ENCODE assay signal across 26 cellular contexts in genomic region chr1:171254859-171255258, GRCh38. TPM values are rescaled to one million over a fixed set of nuclear protein-coding genes. Genes with fewer than 3 reads are reported as not detected.
DNase-seq lines count a peak whose midpoint lies in the region; ATAC-seq, FAIRE-seq and TF ChIP-seq lines count a peak whose summit lies in the region.
"Had no signal": no experiment of that assay in that cellular context is flagged by ENCODE, and none has a peak within 500 bp of the region (broad histone marks: within the 10 kb centered on the region; RNA-seq: fewer than 3 reads in every experiment).

No MANE protein-coding gene starts in this region.

- ATAC-seq in A549 (no peak), HG02588 (IDR thresholded peaks at IDR 0.05; ENCODE audit: unreplicated experiment) (no peak), GM19455 (IDR thresholded peaks at IDR 0.05; ENCODE audit: unreplicated experiment) (no peak)
- ATAC-seq: left cardiac atrium; naive thymus-derived CD8-positive, alpha-beta T cell; T-cell had no signal

- TF ChIP-seq EP300 in A549 (IDR thresholded peaks at IDR 0.05), result no peak

- 2% methylated on average over 4 of the region's 4 CpGs for WGBS in A549 (ENCODE audit: missing lambda C conversion rate)

- no peak for TF ChIP-seq RAD21 in A549 (conservative IDR thresholded peaks at IDR 0.05 in 1 of 2, IDR thresholded peaks at IDR 0.05 in 1 of 2)

- no peaks in the 10 kb centered on the region for H3K9me3 Mint-ChIP-seq in astrocyte (ENCODE audit: unreplicated experiment)
- no peaks in the 10 kb centered on the region for H3K9me3 Mint-ChIP-seq in osteocyte (ENCODE audit: unreplicated experiment)
- peaks cover 2% of the 10 kb centered on the region for H3K9me3 Mint-ChIP-seq in glutamatergic neuron (ENCODE audit: unreplicated experiment)
- H3K9me3 Mint-ChIP-seq: activated T-helper 1 cell treated with anti-CD3 and anti-CD28 coated beads, Interleukin-12 subunit alpha, Interleukin-12 subunit beta, Interleukin-2, Interleukin-4 antibody, amounts not matched to agents 30 ng/mL and 10 ng/mL and 1 ng/mL, durations not matched to agents 14 hours and 24 hours and 36 hours; dendritic cell treated with granulocyte-macrophage colony-stimulating factor and Interleukin-4, amounts not matched to agents 40 ng/mL and 50 ng/mL, for 4 days; naive thymus-derived CD8-positive, alpha-beta T cell; T-cell had no signal

- no peak overlapping the region for H3K9ac ChIP-seq in astrocyte (ENCODE audit: low read length)
- H3K9ac ChIP-seq: parathyroid adenoma had no signal

- H3K9me3 ChIP-seq in A549 (no peaks in the 10 kb centered on the region), astrocyte (ENCODE audit: insufficient read depth, low read depth, low read length) (no peaks in the 10 kb centered on the region)

- H3K27me3 Mint-ChIP-seq in astrocyte (ENCODE audit: low read depth, unreplicated experiment) (no peaks in the 10 kb centered on the region), osteocyte (ENCODE audit: unreplicated experiment) (peaks cover 14% of the 10 kb centered on the region), glutamatergic neuron (ENCODE audit: unreplicated experiment) (peaks cover 4% of the 10 kb centered on the region)

- no peak overlapping the region for H3K4me3 Mint-ChIP-seq in astrocyte (ENCODE audit: unreplicated experiment)
- no peak overlapping the region for H3K4me3 Mint-ChIP-seq in osteocyte (ENCODE audit: unreplicated experiment)
- H3K4me3 Mint-ChIP-seq in glutamatergic neuron (ENCODE audit: unreplicated experiment), result no peak overlapping the region
- H3K4me3 Mint-ChIP-seq: activated naive CD8-positive, alpha-beta T cell; activated T-helper 1 cell treated with anti-CD3 and anti-CD28 coated beads, Interleukin-12 subunit alpha, Interleukin-12 subunit beta, Interleukin-2, Interleukin-4 antibody, amounts not matched to agents 30 ng/mL and 10 ng/mL and 1 ng/mL, durations not matched to agents 14 hours and 24 hours and 36 hours; dendritic cell treated with granulocyte-macrophage colony-stimulating factor and Interleukin-4, amounts not matched to agents 40 ng/mL and 50 ng/mL, for 4 days; naive thymus-derived CD8-positive, alpha-beta T cell; T-cell had no signal

- no peak for TF ChIP-seq POLR2A in A549 (IDR thresholded peaks at IDR 0.05; ENCODE audit: low read length)

- no peaks in the 10 kb centered on the region for H4K20me1 ChIP-seq in astrocyte (ENCODE audit: insufficient read depth, low read length)

- H3K4me1 Mint-ChIP-seq in astrocyte (ENCODE audit: low read depth, unreplicated experiment) (peaks cover 9% of the 10 kb centered on the region), osteocyte (ENCODE audit: unreplicated experiment) (peaks cover 19% of the 10 kb centered on the region), glutamatergic neuron (ENCODE audit: low read depth, unreplicated experiment) (peaks cover 3% of the 10 kb centered on the region)

- POLR2A ChIA-PET in A549 (lab: Yijun Ruan, JAX), result no interaction called here

- no peak for FAIRE-seq in A549 (lab: Jason Lieb, UNC)
- no peak for FAIRE-seq in astrocyte (lab: Jason Lieb, UNC)
- FAIRE-seq: frontal cortex, GM19239, H1 had no signal

- H2AFZ ChIP-seq in astrocyte (ENCODE audit: low read depth, low read length), result no peak overlapping the region
- H2AFZ ChIP-seq: parathyroid adenoma had no signal

- H3K27ac Mint-ChIP-seq in astrocyte (ENCODE audit: unreplicated experiment) (no peak overlapping the region), osteocyte (ENCODE audit: unreplicated experiment) (no peak overlapping the region), glutamatergic neuron (ENCODE audit: unreplicated experiment) (no peak overlapping the region)
- H3K27ac Mint-ChIP-seq: activated naive CD8-positive, alpha-beta T cell; activated T-helper 1 cell treated with anti-CD3 and anti-CD28 coated beads, Interleukin-12 subunit alpha, Interleukin-12 subunit beta, Interleukin-2, Interleukin-4 antibody, amounts not matched to agents 30 ng/mL and 10 ng/mL and 1 ng/mL, durations not matched to agents 14 hours and 24 hours and 36 hours; dendritic cell treated with granulocyte-macrophage colony-stimulating factor and Interleukin-4, amounts not matched to agents 40 ng/mL and 50 ng/mL, for 4 days; naive thymus-derived CD8-positive, alpha-beta T cell; T-cell had no signal

- H3K79me2 ChIP-seq in astrocyte (ENCODE audit: insufficient read depth, low read length), result no peaks in the 10 kb centered on the region
- H3K79me2 ChIP-seq: parathyroid adenoma had no signal

- H3K27me3 ChIP-seq in astrocyte (ENCODE audit: insufficient read depth, low read length), result peaks cover 3% of the 10 kb centered on the region

- DNase-seq in A549 (ENCODE audit: low read depth in 1 of 2, low spot score in 1 of 2) (no peak), HT1080 (ENCODE audit: low read depth) (peak; percentile 9), astrocyte (ENCODE audit: low read depth) (peak; percentile 36), glomerular visceral epithelial cell (ENCODE audit: extremely low spot score) (peak; percentile 25), osteocyte (ENCODE audit: extremely low spot score, unreplicated experiment) (no peak), glutamatergic neuron (no peak)
- DNase-seq: ACHN; activated CD4-positive, alpha-beta T cell treated with anti-CD3 and anti-CD28 coated beads for 4 hours; left cardiac atrium; naive thymus-derived CD8-positive, alpha-beta T cell; NCI-H1436 treated with DMSO at 0.1 percent for 48 hours; NCI-H2171 treated with DMSO at 0.1 percent for 48 hours; NCI-H526; SHP77; stimulated activated naive CD4-positive, alpha-beta T cell; T-cell had no signal

- H3K4me1 ChIP-seq in A549 (peaks cover 4% of the 10 kb centered on the region; the same call in 1 of the 3 replicates), astrocyte (ENCODE audit: insufficient read depth, low read length) (peaks cover 12% of the 10 kb centered on the region)

- H3K4me2 ChIP-seq in A549 (0 out of 3 replicates have a peak overlapping the region, but pooled peaks have one; percentile 6), astrocyte (ENCODE audit: low read length) (peak overlapping the region; percentile 37)

- H3K27ac ChIP-seq in A549 (no peak overlapping the region), astrocyte (ENCODE audit: low read depth, low read length) (no peak overlapping the region)
- H3K27ac ChIP-seq: C4-2B, parathyroid adenoma had no signal

- no peaks in the 10 kb centered on the region for H3K36me3 Mint-ChIP-seq in astrocyte (ENCODE audit: low read depth, unreplicated experiment)
- no peaks in the 10 kb centered on the region for H3K36me3 Mint-ChIP-seq in osteocyte (ENCODE audit: unreplicated experiment)
- H3K36me3 Mint-ChIP-seq in glutamatergic neuron (ENCODE audit: unreplicated experiment), result no peaks in the 10 kb centered on the region
- H3K36me3 Mint-ChIP-seq: activated naive CD8-positive, alpha-beta T cell; T-cell had no signal

- no peaks in the 10 kb centered on the region for H3K36me3 ChIP-seq in astrocyte (ENCODE audit: insufficient read depth, low read length)

- H3K4me3 ChIP-seq in A549, result no peak overlapping the region
- no peak overlapping the region for H3K4me3 ChIP-seq in astrocyte (ENCODE audit: insufficient read depth, low read depth, low read length)

- CTCF ChIA-PET in A549 (lab: Yijun Ruan, JAX), result interaction anchor here (0.5 to 2.2 kb wide), 3 partner anchors 10 to 680 kb away, joined by 3 to 8 read pairs (median 6); partner anchors contain the start of gene FMO4

- no peak for TF ChIP-seq CTCF in A549 (IDR thresholded peaks at IDR 0.05)
- no peak for TF ChIP-seq CTCF in astrocyte (IDR thresholded peaks at IDR 0.05; ENCODE audit: insufficient read depth, low read depth, low read length)
- no peak for TF ChIP-seq CTCF in osteocyte (IDR thresholded peaks at IDR 0.05)
- TF ChIP-seq CTCF in glutamatergic neuron (IDR thresholded peaks at IDR 0.05; ENCODE audit: partially characterized antibody, unreplicated experiment), result no peak

TF ChIP-seq in A549, 52 proteins besides CTCF, POLR2A, EP300 and RAD21 (continues in another document):
- TF ChIP-seq E2F6 (IDR thresholded peaks at IDR 0.05; ENCODE audit: borderline replicate concordance, low read depth), result no peak
- TF ChIP-seq SMC3 (IDR thresholded peaks at IDR 0.05), result no peak
- no peak for TF ChIP-seq ZNF302 (CRISPR knock-in tag; IDR thresholded peaks at IDR 0.05)
- TF ChIP-seq KDM1A (IDR thresholded peaks at IDR 0.05; ENCODE audit: low read depth), result no peak
- TF ChIP-seq FOXS1 (CRISPR knock-in tag; IDR thresholded peaks at IDR 0.05), result no peak
- no peak for TF ChIP-seq HOXA7 (CRISPR knock-in tag; IDR thresholded peaks at IDR 0.05)
- TF ChIP-seq CEBPB (IDR thresholded peaks at IDR 0.05), result no peak

RNA-seq across cellular contexts. Expression of gene FMO1, which starts 6.6 kb away (rescaled TPM):
- polyA plus RNA-seq in A549 (2011; rRNA removed), result not detected in 2 replicates
- polyA plus RNA-seq in A549 (2012; cell fraction: cytosol; rRNA removed), result not detected in 2 replicates
- polyA plus RNA-seq in A549 (2012; cell fraction: nucleus; rRNA removed), result not detected in 2 replicates
- not detected in 3 replicates for polyA plus RNA-seq in A549 (2017; fragmentation: RNase III; extraction: RNeasy Plus Mini Kit Qiagen cat#74134 plus additional on column Dnase treatment)
- polyA minus RNA-seq in A549 (2011; rRNA and poly(A)+ RNA removed), result not detected in 2 replicates
- not detected in 2 replicates for total RNA-seq in HT1080 (2014; rRNA removed; shearing (Covaris generic))
- polyA plus RNA-seq in HT1080 (2015; cell fraction: cytosol; rRNA removed), result not detected in 2 replicates
- polyA plus RNA-seq in HT1080 (2015; cell fraction: nucleus; rRNA removed), result 0.38 TPM in 1 of 2 replicates, not detected in the other
- total RNA-seq in astrocyte, result not detected in 2 replicates
- 2.7 and 3.6 TPM in 2 replicates for total RNA-seq in osteocyte
- not detected for total RNA-seq in glutamatergic neuron (ENCODE audit: unreplicated experiment)
- total RNA-seq: activated T-helper 1 cell treated with anti-CD3 and anti-CD28 coated beads, Interleukin-12 subunit alpha, Interleukin-12 subunit beta, Interleukin-2, Interleukin-4 antibody, amounts not matched to agents 30 ng/mL and 10 ng/mL and 1 ng/mL, durations not matched to agents 14 hours and 24 hours and 36 hours; H1; naive thymus-derived CD8-positive, alpha-beta T cell; T-cell had no signal
- polyA plus RNA-seq: naive thymus-derived CD8-positive, alpha-beta T cell had no signal

RNA-seq across cellular contexts. Expression of gene FMO4, which starts 59.1 kb away (rescaled TPM):
- polyA plus RNA-seq in A549 (2011; rRNA removed) (0.99 and 1.9 TPM in 2 replicates), A549 (2017; fragmentation: RNase III; extraction: RNeasy Plus Mini Kit Qiagen cat#74134 plus additional on column Dnase treatment) (0.32 to 0.66 TPM (median 0.43 TPM) in 3 replicates)
- 0.16 and 0.29 TPM in 2 replicates for polyA plus RNA-seq in A549 (2012; cell fraction: cytosol; rRNA removed)
- 0.13 and 0.22 TPM in 2 replicates for polyA plus RNA-seq in A549 (2012; cell fraction: nucleus; rRNA removed)
- polyA minus RNA-seq in A549 (2011; rRNA and poly(A)+ RNA removed), result 0.33 and 1.3 TPM in 2 replicates
- total RNA-seq in HT1080 (2014; rRNA removed; shearing (Covaris generic)), result 0.32 and 2.0 TPM in 2 replicates
- 1.6 and 2.5 TPM in 2 replicates for polyA plus RNA-seq in HT1080 (2015; cell fraction: cytosol; rRNA removed)
- 1.9 and 2.4 TPM in 2 replicates for polyA plus RNA-seq in HT1080 (2015; cell fraction: nucleus; rRNA removed)
- total RNA-seq in astrocyte (1.1 and 1.3 TPM in 2 replicates), osteocyte (4.0 and 4.1 TPM in 2 replicates), glutamatergic neuron (ENCODE audit: unreplicated experiment) (0.56 TPM)

Comparison
In these comparisons a context has a peak if more than half of its experiments do, and no peak if none do; other contexts are left out.
1. DNase-seq: peak in HT1080 (single experiment), astrocyte (single experiment) and glomerular visceral epithelial cell (single experiment); none in A549 (0 of 2), osteocyte (single experiment) and glutamatergic neuron (single experiment).